ENCODE assay signal across 9 cellular contexts in the genomic region with DNA sequence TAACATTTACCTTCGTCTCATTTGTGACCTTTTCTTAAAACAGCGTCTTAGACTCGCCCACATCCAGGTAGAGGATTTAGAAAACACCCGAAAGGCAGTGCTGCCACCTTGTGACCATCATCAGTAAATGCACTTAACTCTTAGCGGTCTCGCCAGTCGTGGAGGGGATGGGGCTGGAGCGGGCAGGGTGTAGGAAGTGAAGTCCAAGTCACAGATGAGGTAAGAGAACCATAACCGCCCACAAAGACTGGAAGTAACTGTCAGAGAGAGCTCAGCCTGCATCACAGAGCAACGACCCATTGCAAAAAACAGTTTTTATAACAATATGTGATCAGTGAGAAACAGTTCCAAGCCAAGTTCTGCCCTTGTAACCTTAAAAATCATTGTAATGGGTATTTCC. TPM values are rescaled to one million over a fixed set of nuclear protein-coding genes. Genes with fewer than 3 reads are reported as not detected.
DNase-seq lines count a peak whose midpoint lies in the region; ATAC-seq and TF ChIP-seq lines count a peak whose summit lies in the region.
"Had no signal": no experiment of that assay in that cellular context is flagged by ENCODE, and none has a peak within 500 bp of the region (broad histone marks: within the 10 kb centered on the region; RNA-seq: fewer than 3 reads in every experiment).

No MANE protein-coding gene starts in this region.

- no peak overlapping the region for H2AK5ac ChIP-seq in neuronal stem cell (ENCODE audit: low read depth, low read length)

- 0 out of 2 replicates have a peak overlapping the region, but pooled peaks have one; percentile 13 for H3K4me3 ChIP-seq in OCI-LY3 (ENCODE audit: low read length)
- no peak overlapping the region for H3K4me3 ChIP-seq in fibroblast of mammary gland (ENCODE audit: control insufficient read depth, low read depth, low read length)
- no peak overlapping the region for H3K4me3 ChIP-seq in neuronal stem cell (ENCODE audit: low read length in 2 of 2)
- H3K4me3 ChIP-seq in thoracic aorta: no peak overlapping the region

- H4K8ac ChIP-seq in neuronal stem cell (ENCODE audit: low read depth, low read length): no peak overlapping the region

- no peaks in the 10 kb centered on the region for H3K79me2 ChIP-seq in OCI-LY3 (ENCODE audit: low read length)

- no peak overlapping the region for H3K14ac ChIP-seq in neuronal stem cell (ENCODE audit: low read length)

- peak; percentile 94 for TF ChIP-seq CTCF in OCI-LY3 (IDR thresholded peaks at IDR 0.05; ENCODE audit: low read depth, low read length)
- peak; percentile 78 for TF ChIP-seq CTCF in fibroblast of mammary gland (conservative IDR thresholded peaks at IDR 0.05; ENCODE audit: control insufficient read depth, insufficient read depth, low read depth, low read length)
- peak; percentile 44 for TF ChIP-seq CTCF in thoracic aorta (IDR thresholded peaks at IDR 0.05)

- WGBS in neuronal stem cell (ENCODE audit: extremely low coverage in 2 of 2, insufficient read length in 2 of 2, insufficient replicate concordance in 1 of 2), 2 donors: no CpG with 5 or more reads among the region's 10 CpGs

- H2AFZ ChIP-seq in OCI-LY3 (ENCODE audit: low read depth, low read length): no peak overlapping the region
- H2AFZ ChIP-seq in neuronal stem cell (ENCODE audit: low read length): no peak overlapping the region

- H3K27ac ChIP-seq in OCI-LY3 (ENCODE audit: low read length) (no peak overlapping the region), neuronal stem cell (replicated peaks; ENCODE audit: low read length) (no peak overlapping the region), thoracic aorta (no peak overlapping the region)

- no peak overlapping the region for H2BK5ac ChIP-seq in neuronal stem cell (ENCODE audit: low read length)

- no peak overlapping the region for H4K91ac ChIP-seq in neuronal stem cell (ENCODE audit: low read depth, low read length, poor library complexity)

- H3K4me2 ChIP-seq in OCI-LY3 (ENCODE audit: low read length) (peak overlapping the region; percentile 59), neuronal stem cell (ENCODE audit: insufficient read depth, low read length, poor library complexity, severe bottlenecking) (no peak overlapping the region)

- no peak overlapping the region for H3K4ac ChIP-seq in neuronal stem cell (ENCODE audit: low read length)

- H3K4me1 ChIP-seq in OCI-LY3 (ENCODE audit: low read length) (peaks cover 9% of the 10 kb centered on the region), neuronal stem cell (ENCODE audit: control insufficient read depth in 2 of 2, insufficient read depth in 1 of 2, low read depth in 1 of 2, low read length in 2 of 2) (no peaks in the 10 kb centered on the region), thoracic aorta (ENCODE audit: control insufficient read depth in 1 of 2, low read depth in 2 of 2) (no peaks in the 10 kb centered on the region)

- no peak overlapping the region for H2BK15ac ChIP-seq in neuronal stem cell (ENCODE audit: low read length)

- H3K36me3 ChIP-seq in OCI-LY3 (replicated peaks; ENCODE audit: low read depth, low read length): no peaks in the 10 kb centered on the region
- H3K36me3 ChIP-seq in neuronal stem cell (replicated peaks in 1 of 2; ENCODE audit: control insufficient read depth in 2 of 2, insufficient read depth in 2 of 2, low read length in 2 of 2): no peaks in the 10 kb centered on the region
- no peaks in the 10 kb centered on the region for H3K36me3 ChIP-seq in thoracic aorta

- H3K27me3 ChIP-seq in OCI-LY3 (ENCODE audit: low read depth, low read length): peaks cover 45% of the 10 kb centered on the region
- H3K27me3 ChIP-seq in neuronal stem cell (ENCODE audit: control insufficient read depth in 3 of 3, insufficient read depth in 3 of 3, low read depth in 1 of 3, low read length in 3 of 3): peaks cover 2 to 35% (median 10%) of the 10 kb centered on the region in 3 experiments
- no peaks in the 10 kb centered on the region for H3K27me3 ChIP-seq in thoracic aorta (replicated peaks; ENCODE audit: insufficient read depth)

- no peaks in the 10 kb centered on the region for H3K79me1 ChIP-seq in neuronal stem cell (ENCODE audit: low read depth, low read length)

- H3K9ac ChIP-seq in OCI-LY3 (ENCODE audit: low read length) (no peak overlapping the region), neuronal stem cell (ENCODE audit: low read depth, low read length, poor library complexity) (no peak overlapping the region)

- ATAC-seq in thoracic aorta (ENCODE audit: insufficient number of reproducible peaks, low FRiP score, low read depth) (no peak), GM19328 (IDR thresholded peaks at IDR 0.05; ENCODE audit: unreplicated experiment) (no peak)

- no peak overlapping the region for H3K23ac ChIP-seq in neuronal stem cell (ENCODE audit: low read depth, low read length, poor library complexity)

- DNase-seq in DMS53 (lab: John Stamatoyannopoulos, UW) (peak; percentile 92), KG1 (lab: John Stamatoyannopoulos, UW) (peak; percentile 73), activated T-cell treated with anti-CD3 and anti-CD28 coated beads for 48 hours (ENCODE audit: low read depth) (peak; percentile 54), fibroblast of mammary gland (ENCODE audit: low read depth) (peak; percentile 75), neuronal stem cell (ENCODE audit: low spot score) (peak; percentile 63), thoracic aorta (ENCODE audit: low spot score) (no peak)

- H4K20me1 ChIP-seq in OCI-LY3 (ENCODE audit: insufficient read depth, low read length): no peaks in the 10 kb centered on the region

- H3K18ac ChIP-seq in neuronal stem cell (ENCODE audit: low read length): no peak overlapping the region

- H2BK120ac ChIP-seq in neuronal stem cell (ENCODE audit: low read depth, low read length): no peak overlapping the region

- no peaks in the 10 kb centered on the region for H3K9me3 ChIP-seq in OCI-LY3 (ENCODE audit: insufficient read depth, low read length)
- no peaks in the 10 kb centered on the region for H3K9me3 ChIP-seq in neuronal stem cell (replicated peaks in 1 of 2; ENCODE audit: control insufficient read depth in 2 of 2, insufficient read depth in 1 of 2, low read depth in 1 of 2, low read length in 2 of 2)
- H3K9me3 ChIP-seq in thoracic aorta: no peaks in the 10 kb centered on the region

- no peak overlapping the region for H2BK12ac ChIP-seq in neuronal stem cell (ENCODE audit: low read length)

RNA-seq across cellular contexts. Expression of a gene that starts 10.7 kb away (rescaled TPM):
- not detected for polyA plus RNA-seq in neuronal stem cell (2013, experiment 1 of 2)
- polyA plus RNA-seq in neuronal stem cell (2013, experiment 2 of 2): not detected
- not detected for total RNA-seq in thoracic aorta

RNA-seq across cellular contexts. Expression of a gene that starts 30.3 kb away (rescaled TPM):
- not detected for polyA plus RNA-seq in neuronal stem cell (2013, experiment 1 of 2)
- not detected for polyA plus RNA-seq in neuronal stem cell (2013, experiment 2 of 2)
- total RNA-seq in thoracic aorta: not detected

RNA-seq across cellular contexts. Expression of a gene that starts 58.8 kb away (rescaled TPM):
- polyA plus RNA-seq in neuronal stem cell (2013, experiment 1 of 2): not detected
- polyA plus RNA-seq in neuronal stem cell (2013, experiment 2 of 2): not detected
- not detected for total RNA-seq in thoracic aorta
- polyA plus RNA-seq: adipose tissue had no signal

RNA-seq across cellular contexts. Expression of a gene that starts 59.2 kb away (rescaled TPM):
- polyA plus RNA-seq in neuronal stem cell (2013, experiment 1 of 2): not detected
- not detected for polyA plus RNA-seq in neuronal stem cell (2013, experiment 2 of 2)
- not detected for total RNA-seq in thoracic aorta
- polyA plus RNA-seq: adipose tissue had no signal

Comparison
In these comparisons a context has a peak if more than half of its experiments do, and no peak if none do; other contexts are left out.
1. CTCF ChIP-seq: peak in every context shown above with its lines; median percentile 94 in OCI-LY3; 78 in fibroblast of mammary gland; 44 in thoracic aorta.